31 cellular contexts compared by ENCODE assay signal in genomic region chr13:79912403-79912802, GRCh38.
"Had no signal": no experiment of that assay in that cellular context is flagged by ENCODE, and none has a peak within 500 bp of the region (broad histone marks: within the 10 kb centered on the region; RNA-seq: fewer than 3 reads in every experiment).

No MANE protein-coding gene starts in this region.

- H3K9me3 ChIP-seq: ascending aorta, breast epithelium, colonic mucosa, esophagus muscularis mucosa, gastroesophageal sphincter, heart right ventricle had no signal

- DNase-seq: activated CD4-positive, alpha-beta memory T cell treated with anti-CD3 and anti-CD28 coated beads, Interleukin-2, amount 10 ng/mL, durations not matched to agents 7 days and 5 days; activated CD4-positive, alpha-beta T cell treated with anti-CD3 and anti-CD28 coated beads for 1 hour; activated CD4-positive, alpha-beta T cell treated with anti-CD3 and anti-CD28 coated beads for 4 hours; activated CD4-positive, alpha-beta T cell treated with anti-CD3 and anti-CD28 coated beads, Interleukin-2, amount 10 ng/mL, durations not matched to agents 7 days and 5 days; activated CD4-positive, alpha-beta T cell treated with anti-CD3 and anti-CD28 coated beads, Interleukin-2, amount 50 U/mL, for 4 hours; activated CD8-positive, alpha-beta memory T cell treated with anti-CD3 and anti-CD28 coated beads, Interleukin-2, amount 50 U/mL, for 48 hours; activated gamma-delta T cell; activated naive CD4-positive, alpha-beta T cell; activated naive CD4-positive, alpha-beta T cell treated with anti-CD3 and anti-CD28 coated beads, Interleukin-2, amount 10 ng/mL, durations not matched to agents 7 days and 5 days; activated naive CD8-positive, alpha-beta T cell treated with anti-CD3 and anti-CD28 coated beads, Interleukin-2, amount 10 ng/mL, durations not matched to agents 7 days and 5 days; activated T-cell treated with anti-CD3 and anti-CD28 coated beads for 4 hours; activated T-cell treated with anti-CD3 and anti-CD28 coated beads, Interleukin-2, amount 50 U/mL, for 24 hours; activated T-cell treated with anti-CD3 and anti-CD28 coated beads, Interleukin-2, amount 50 U/mL, for 72 hours; central memory CD4-positive, alpha-beta T cell; cerebellar nuclear complex; colonic mucosa; effector CD8-positive, alpha-beta T cell; erythroblast; foreskin melanocyte; heart right ventricle; T-helper 2 cell had no signal

- H3K36me3 Mint-ChIP-seq: activated naive CD4-positive, alpha-beta T cell treated with anti-CD3 and anti-CD28 coated beads, Interleukin-2, amount 10 ng/mL, durations not matched to agents 7 days and 5 days; activated naive CD4-positive, alpha-beta T cell treated with anti-CD3 and anti-CD28 coated beads, Interleukin-2, amount 50 U/mL, for 72 hours; activated naive CD8-positive, alpha-beta T cell treated with anti-CD3 and anti-CD28 coated beads, Interleukin-2, amount 10 ng/mL, durations not matched to agents 7 days and 5 days; brain; WTC11 had no signal

- H3K4me2 ChIP-seq: hepatocyte had no signal

- H3K27me3 ChIP-seq: ascending aorta, breast epithelium, cardiac muscle cell, colonic mucosa, esophagus muscularis mucosa, gastroesophageal sphincter, heart right ventricle, hepatocyte had no signal

- H3K4me3 Mint-ChIP-seq: activated CD4-positive, alpha-beta memory T cell treated with anti-CD3 and anti-CD28 coated beads, Interleukin-2, amount 10 ng/mL, durations not matched to agents 7 days and 5 days; activated CD4-positive, alpha-beta T cell treated with anti-CD3 and anti-CD28 coated beads, Interleukin-2, amount 10 ng/mL, durations not matched to agents 7 days and 5 days; activated naive CD4-positive, alpha-beta T cell treated with anti-CD3 and anti-CD28 coated beads, Interleukin-2, amount 10 ng/mL, durations not matched to agents 7 days and 5 days; activated naive CD8-positive, alpha-beta T cell treated with anti-CD3 and anti-CD28 coated beads, Interleukin-2, amount 10 ng/mL, durations not matched to agents 7 days and 5 days; activated T-cell treated with anti-CD3 and anti-CD28 coated beads, Interleukin-2, amount 50 U/mL, for 24 hours; activated T-cell treated with anti-CD3 and anti-CD28 coated beads, Interleukin-2, amount 50 U/mL, for 72 hours; WTC11 had no signal

- H3K27ac Mint-ChIP-seq: activated CD4-positive, alpha-beta memory T cell treated with anti-CD3 and anti-CD28 coated beads, Interleukin-2, amount 10 ng/mL, durations not matched to agents 7 days and 5 days; activated CD4-positive, alpha-beta T cell treated with anti-CD3 and anti-CD28 coated beads, Interleukin-2, amount 10 ng/mL, durations not matched to agents 7 days and 5 days; activated naive CD4-positive, alpha-beta T cell treated with anti-CD3 and anti-CD28 coated beads, Interleukin-2, amount 10 ng/mL, durations not matched to agents 7 days and 5 days; activated naive CD4-positive, alpha-beta T cell treated with anti-CD3 and anti-CD28 coated beads, Interleukin-2, amount 50 U/mL, for 72 hours; activated naive CD8-positive, alpha-beta T cell treated with anti-CD3 and anti-CD28 coated beads, Interleukin-2, amount 10 ng/mL, durations not matched to agents 7 days and 5 days; activated T-cell treated with anti-CD3 and anti-CD28 coated beads, Interleukin-2, amount 50 U/mL, for 24 hours; activated T-cell treated with anti-CD3 and anti-CD28 coated beads, Interleukin-2, amount 50 U/mL, for 72 hours; WTC11 had no signal

- H3K27ac ChIP-seq: ascending aorta, breast epithelium, cardiac muscle cell, colonic mucosa, esophagus muscularis mucosa, gastroesophageal sphincter, heart right ventricle, hepatocyte, VCaP had no signal

- ATAC-seq: activated naive CD4-positive, alpha-beta T cell treated with anti-CD3 and anti-CD28 coated beads, Interleukin-2, amount 50 U/mL, for 72 hours; activated T-cell treated with anti-CD3 and anti-CD28 coated beads, Interleukin-2, amount 50 U/mL, for 72 hours; gastroesophageal sphincter; heart right ventricle; WTC11 had no signal

- H3K4me1 ChIP-seq: ascending aorta, breast epithelium, colonic mucosa, esophagus muscularis mucosa, gastroesophageal sphincter had no signal

- H3K9me3 Mint-ChIP-seq: activated CD4-positive, alpha-beta memory T cell treated with anti-CD3 and anti-CD28 coated beads, Interleukin-2, amount 10 ng/mL, durations not matched to agents 7 days and 5 days; activated CD4-positive, alpha-beta T cell treated with anti-CD3 and anti-CD28 coated beads, Interleukin-2, amount 10 ng/mL, durations not matched to agents 7 days and 5 days; activated naive CD4-positive, alpha-beta T cell treated with anti-CD3 and anti-CD28 coated beads, Interleukin-2, amount 10 ng/mL, durations not matched to agents 7 days and 5 days; activated naive CD8-positive, alpha-beta T cell treated with anti-CD3 and anti-CD28 coated beads, Interleukin-2, amount 10 ng/mL, durations not matched to agents 7 days and 5 days; activated T-cell treated with anti-CD3 and anti-CD28 coated beads, Interleukin-2, amount 50 U/mL, for 24 hours; activated T-cell treated with anti-CD3 and anti-CD28 coated beads, Interleukin-2, amount 50 U/mL, for 72 hours; WTC11 had no signal

- H3K27me3 Mint-ChIP-seq: activated CD4-positive, alpha-beta memory T cell treated with anti-CD3 and anti-CD28 coated beads, Interleukin-2, amount 10 ng/mL, durations not matched to agents 7 days and 5 days; activated CD4-positive, alpha-beta T cell treated with anti-CD3 and anti-CD28 coated beads, Interleukin-2, amount 10 ng/mL, durations not matched to agents 7 days and 5 days; activated naive CD4-positive, alpha-beta T cell treated with anti-CD3 and anti-CD28 coated beads, Interleukin-2, amount 10 ng/mL, durations not matched to agents 7 days and 5 days; activated naive CD8-positive, alpha-beta T cell treated with anti-CD3 and anti-CD28 coated beads, Interleukin-2, amount 10 ng/mL, durations not matched to agents 7 days and 5 days; activated T-cell treated with anti-CD3 and anti-CD28 coated beads, Interleukin-2, amount 50 U/mL, for 24 hours; brain had no signal

- H3K79me2 ChIP-seq: hepatocyte had no signal

- H3K4me1 Mint-ChIP-seq: activated CD4-positive, alpha-beta memory T cell treated with anti-CD3 and anti-CD28 coated beads, Interleukin-2, amount 10 ng/mL, durations not matched to agents 7 days and 5 days; activated CD4-positive, alpha-beta T cell treated with anti-CD3 and anti-CD28 coated beads, Interleukin-2, amount 10 ng/mL, durations not matched to agents 7 days and 5 days; activated naive CD4-positive, alpha-beta T cell treated with anti-CD3 and anti-CD28 coated beads, Interleukin-2, amount 10 ng/mL, durations not matched to agents 7 days and 5 days; activated naive CD8-positive, alpha-beta T cell treated with anti-CD3 and anti-CD28 coated beads, Interleukin-2, amount 10 ng/mL, durations not matched to agents 7 days and 5 days had no signal

- H3K4me3 ChIP-seq: ascending aorta, breast epithelium, cardiac muscle cell, colonic mucosa, esophagus muscularis mucosa, gastroesophageal sphincter, heart right ventricle, hepatocyte had no signal

- H3K36me3 ChIP-seq: ascending aorta, breast epithelium, cardiac muscle cell, colonic mucosa, esophagus muscularis mucosa, gastroesophageal sphincter, heart right ventricle had no signal

- H2AFZ ChIP-seq: hepatocyte had no signal
